In genomic region chr19:3056454-3057016, GRCh38 we compare ENCODE assay signal across 11 cellular contexts. TPM values are rescaled to one million over a fixed set of nuclear protein-coding genes. Genes with fewer than 3 reads are reported as not detected.
DNase-seq lines count a peak whose midpoint lies in the region; ATAC-seq and TF ChIP-seq lines count a peak whose summit lies in the region.
"Had no signal": no experiment of that assay in that cellular context is flagged by ENCODE, and none has a peak within 500 bp of the region (broad histone marks: within the 10 kb centered on the region; RNA-seq: fewer than 3 reads in every experiment).

No MANE protein-coding gene starts in this region.

- peak overlapping the region; percentile 49 for H3K56ac ChIP-seq in mesendoderm (ENCODE audit: low read length)

- POLR2A ChIA-PET in GM10248 (lab: Yijun Ruan, JAX), result interaction anchor here (0.7 kb wide), 1 partner anchor 109 kb away, joined by 8 read pairs; no protein-coding TSS in a partner anchor

- no peak overlapping the region for H3K23ac ChIP-seq in mesendoderm (ENCODE audit: low read length)

- H3K18ac ChIP-seq in mesendoderm (ENCODE audit: low read length), result no peak overlapping the region

- H3K36me3 ChIP-seq in cardiac muscle cell, result peaks cover 26% of the 10 kb centered on the region
- H3K36me3 ChIP-seq in ascending aorta, result peaks cover 37 to 62% of the 10 kb centered on the region in 2 donors
- H3K36me3 ChIP-seq in mesendoderm (ENCODE audit: control insufficient read depth, insufficient read depth, low read length), result peaks cover 7% of the 10 kb centered on the region
- peaks cover 0 to 56% of the 10 kb centered on the region in 2 donors for H3K36me3 ChIP-seq in vagina

- TF ChIP-seq POLR2A in vagina (IDR thresholded peaks at IDR 0.05), result no peak

- peak overlapping the region; percentile 45 for H3K27ac ChIP-seq in cardiac muscle cell
- peak overlapping the region; percentile 70 to 75 for H3K27ac ChIP-seq in ascending aorta
- H3K27ac ChIP-seq in mesendoderm (ENCODE audit: low read depth, low read length), result peak overlapping the region; percentile 41
- H3K27ac ChIP-seq in vagina, result peak overlapping the region; percentile 76

- H3K79me2 ChIP-seq in mesendoderm (ENCODE audit: control insufficient read depth, insufficient read depth, low read length), result no peaks in the 10 kb centered on the region

- H4K8ac ChIP-seq in mesendoderm (ENCODE audit: low read depth, low read length), result no peak overlapping the region

- H3K79me1 ChIP-seq in mesendoderm (ENCODE audit: low read length), result peaks cover 5% of the 10 kb centered on the region

- CTCF ChIA-PET in GM10248 (lab: Yijun Ruan, JAX), result no interaction called here

- DNase-seq in cardiac muscle cell (ENCODE audit: low read depth in 1 of 2, low spot score in 1 of 2) (no peak), cardiac septum (ENCODE audit: low spot score) (no peak), ascending aorta (ENCODE audit: low spot score in 2 of 2) (no peak), mesendoderm (peak; percentile 79), vagina (ENCODE audit: extremely low spot score in 2 of 2) (no peak), GM10248 (ENCODE audit: extremely low spot score) (no peak)
- DNase-seq in activated T-cell treated with anti-CD3 and anti-CD28 coated beads, Interleukin-2, amount 50 U/mL, for 48 hours, result no peak
- DNase-seq: effector CD4-positive, alpha-beta T cell; SHP77 treated with DMSO at 0.1 percent for 48 hours had no signal

- H3K4me3 ChIP-seq in cardiac muscle cell, result no peak overlapping the region
- no peak overlapping the region for H3K4me3 ChIP-seq in ascending aorta
- H3K4me3 ChIP-seq in mesendoderm (ENCODE audit: low read length), result no peak overlapping the region
- H3K4me3 ChIP-seq in vagina, result no peak overlapping the region
- H3K4me3 ChIP-seq: MG63 had no signal

- no peak overlapping the region for H2AK5ac ChIP-seq in mesendoderm (ENCODE audit: low read length)

- no peak overlapping the region for H2BK5ac ChIP-seq in mesendoderm (ENCODE audit: low read length)

- peaks cover 12% of the 10 kb centered on the region for H3K4me1 ChIP-seq in cardiac muscle cell (ENCODE audit: low read depth)
- H3K4me1 ChIP-seq in ascending aorta, result peaks cover 9 to 14% of the 10 kb centered on the region in 2 donors
- H3K4me1 ChIP-seq in mesendoderm (ENCODE audit: control insufficient read depth, low read depth, low read length), result peaks cover 2% of the 10 kb centered on the region
- peaks cover 80% of the 10 kb centered on the region for H3K4me1 ChIP-seq in vagina

- H3K9me3 ChIP-seq in cardiac muscle cell (ENCODE audit: low read depth) (no peaks in the 10 kb centered on the region), ascending aorta (no peaks in the 10 kb centered on the region), vagina (no peaks in the 10 kb centered on the region)
- H3K9me3 ChIP-seq: MG63 had no signal

- no peak overlapping the region for H3K4ac ChIP-seq in mesendoderm (ENCODE audit: low read depth, low read length)

- H2BK15ac ChIP-seq in mesendoderm (replicated peaks; ENCODE audit: low read depth), result no peak overlapping the region

- intact Hi-C loops in cardiac septum (cut with DNase I) (no loop called here), ascending aorta (cut with DNase I) (loop anchor here (1.0 to 2.0 kb wide), 2 partner anchors 21 to 80 kb away; partner anchors contain the start of gene TLE6), vagina (cut with DNase I) (no loop called here)

- TF ChIP-seq CTCF in cardiac muscle cell (IDR thresholded peaks at IDR 0.05; ENCODE audit: low read depth, low read length) (no peak), ascending aorta (IDR thresholded peaks at IDR 0.05) (no peak), vagina (IDR thresholded peaks at IDR 0.05) (no peak), GM10248 (IDR thresholded peaks at IDR 0.05; ENCODE audit: control extremely low read depth, extremely low read depth, low read depth, missing control alignments) (no peak)

- H3K27me3 ChIP-seq in cardiac muscle cell, result no peaks in the 10 kb centered on the region
- no peaks in the 10 kb centered on the region for H3K27me3 ChIP-seq in ascending aorta
- no peaks in the 10 kb centered on the region for H3K27me3 ChIP-seq in mesendoderm (ENCODE audit: insufficient read depth, low read length, poor library complexity)
- no peaks in the 10 kb centered on the region for H3K27me3 ChIP-seq in vagina
- H3K27me3 ChIP-seq: MG63 had no signal

- H3K9ac ChIP-seq in mesendoderm (ENCODE audit: low read length), result peak overlapping the region; percentile 29

- no CpG with 5 or more reads among the region's 10 CpGs for WGBS in mesendoderm (ENCODE audit: extremely low coverage, insufficient coverage, low lambda C conversion rate)

- no peak overlapping the region for H4K5ac ChIP-seq in mesendoderm (ENCODE audit: low read length)

- ATAC-seq in HG02763 (IDR thresholded peaks at IDR 0.05; ENCODE audit: unreplicated experiment), result no peak

- H3K4me2 ChIP-seq in mesendoderm (ENCODE audit: low read length), result no peak overlapping the region

- H2BK120ac ChIP-seq in mesendoderm (ENCODE audit: low read depth, low read length), result no peak overlapping the region

RNA-seq across cellular contexts. Expression of gene TLE5, which starts 5.8 kb away (rescaled TPM):
- 612 and 690 TPM in 2 replicates for total RNA-seq in cardiac muscle cell
- 446 and 487 TPM in 2 replicates for polyA plus RNA-seq in cardiac muscle cell
- 804 TPM for total RNA-seq in cardiac septum
- total RNA-seq in ascending aorta, result 559 TPM
- polyA plus RNA-seq in mesendoderm (2013, experiment 1 of 2), result 69.9 TPM
- 71.4 TPM for polyA plus RNA-seq in mesendoderm (2013, experiment 2 of 2)
- total RNA-seq in vagina, result 451 TPM

RNA-seq across cellular contexts. Expression of gene TLE2, which starts 27.5 kb away (rescaled TPM):
- 71.1 and 95.9 TPM in 2 replicates for total RNA-seq in cardiac muscle cell
- polyA plus RNA-seq in cardiac muscle cell, result 102 and 105 TPM in 2 replicates
- total RNA-seq in cardiac septum, result 48.0 TPM
- 86.3 TPM for total RNA-seq in ascending aorta
- polyA plus RNA-seq in mesendoderm (2013, experiment 1 of 2), result 1.7 TPM
- 1.8 TPM for polyA plus RNA-seq in mesendoderm (2013, experiment 2 of 2)
- total RNA-seq in vagina, result 28.2 TPM

RNA-seq across cellular contexts. Expression of gene GNA11, which starts 37.6 kb away (rescaled TPM):
- 36.5 and 47.5 TPM in 2 replicates for total RNA-seq in cardiac muscle cell
- polyA plus RNA-seq in cardiac muscle cell, result 60.8 and 63.3 TPM in 2 replicates
- total RNA-seq in cardiac septum, result 60.9 TPM
- total RNA-seq in ascending aorta, result 178 TPM
- polyA plus RNA-seq in mesendoderm (2013, experiment 1 of 2), result 19.0 TPM
- 19.6 TPM for polyA plus RNA-seq in mesendoderm (2013, experiment 2 of 2)
- 33.6 TPM for total RNA-seq in vagina
